Comparison of ENCODE assay signal across 20 cellular contexts in genomic region chr14:74951443-74952194, GRCh38. TPM values are rescaled to one million over a fixed set of nuclear protein-coding genes. Genes with fewer than 3 reads are reported as not detected.
A peak's percentile ranks its signal among the peaks of the same experiment; 100 is the strongest.
DNase-seq lines count a peak whose midpoint lies in the region; ATAC-seq and TF ChIP-seq lines count a peak whose summit lies in the region.
"Had no signal": no experiment of that assay in that cellular context is flagged by ENCODE, and none has a peak within 500 bp of the region (broad histone marks: within the 10 kb centered on the region; RNA-seq: fewer than 3 reads in every experiment).

No MANE protein-coding gene starts in this region.

- H3K4ac ChIP-seq in mesenchymal stem cell (ENCODE audit: low read depth in 1 of 2, low read length in 2 of 2): peak overlapping the region in 1 of 2 experiments; percentile 61

- WGBS in mesenchymal stem cell: 55% methylated on average over 11 of the region's 15 CpGs
- WGBS in sigmoid colon, 2 donors: 47 to 56% methylated on average over 15 of the region's 15 CpGs

- no peak overlapping the region for H3K23ac ChIP-seq in mesenchymal stem cell (ENCODE audit: low read length in 2 of 2)

- H2BK5ac ChIP-seq in mesenchymal stem cell (ENCODE audit: low read depth, low read length, poor library complexity, severe bottlenecking): no peak overlapping the region

- peak overlapping the region; percentile 57 for H3K4me2 ChIP-seq in BLaER1
- H3K4me2 ChIP-seq in mesenchymal stem cell (ENCODE audit: low read length, poor library complexity, severe bottlenecking): no peak overlapping the region

- CTCF ChIA-PET in RWPE1 (lab: Yijun Ruan, JAX): interaction anchor here (0.7 kb wide), 1 partner anchor 143 kb away, joined by 4 read pairs; no protein-coding TSS in a partner anchor

- DNase-seq in RWPE1 (ENCODE audit: low spot score): no peak
- no peak for DNase-seq in mesenchymal stem cell
- DNase-seq in sigmoid colon: peak; percentile 49
- no peak for DNase-seq in stimulated activated CD4-positive, alpha-beta T cell treated with anti-CD3 and anti-CD28 coated beads, Interleukin-2, amount 100 ng/mL, for 24 hours
- no peak for DNase-seq in 8988T
- DNase-seq in NCI-H2171 (lab: John Stamatoyannopoulos, UW): no peak
- DNase-seq: activated CD4-positive, alpha-beta T cell treated with anti-CD3 and anti-CD28 coated beads, Interleukin-2, amount 10 ng/mL, durations not matched to agents 7 days and 5 days; activated CD8-positive, alpha-beta memory T cell treated with anti-CD3 and anti-CD28 coated beads, Interleukin-2, amount 50 U/mL, for 4 hours; activated effector memory CD4-positive, alpha-beta T cell treated with Interleukin-2 at 50 U/mL for 16 hours; CD8-positive, alpha-beta T cell; DMS79; effector CD8-positive, alpha-beta T cell; Karpas-422; naive B cell; NCI-H510A treated with DMSO at 0.1 percent for 48 hours; T-cell had no signal

- H3K27me3 ChIP-seq in BLaER1 (peaks cover 14% of the 10 kb centered on the region), mesenchymal stem cell (ENCODE audit: control insufficient read depth in 1 of 2, insufficient read depth in 1 of 2, low read length in 2 of 2) (no peaks in the 10 kb centered on the region), sigmoid colon (peaks cover 0 to 59% (median 6%) of the 10 kb centered on the region in 3 donors)
- H3K27me3 ChIP-seq: pancreas had no signal

- H3K4me1 ChIP-seq in BLaER1 (peaks cover 54% of the 10 kb centered on the region), mesenchymal stem cell (ENCODE audit: control insufficient read depth, insufficient read depth, low read depth, low read length) (peaks cover 53% of the 10 kb centered on the region), sigmoid colon (peaks cover 0 to 22% (median 18%) of the 10 kb centered on the region in 4 donors)

- H3K9ac ChIP-seq in BLaER1 (peak overlapping the region; percentile 32; the same call in 1 of the 2 replicates), mesenchymal stem cell (ENCODE audit: low read length) (no peak overlapping the region)

- H3K27ac ChIP-seq in BLaER1 (peak overlapping the region; percentile 49), RWPE1 (peak overlapping the region; percentile 29), mesenchymal stem cell (ENCODE audit: low read length, poor library complexity, severe bottlenecking) (no peak overlapping the region), sigmoid colon (no peak overlapping the region)
- H3K27ac ChIP-seq: left lung had no signal

- H3K4me3 ChIP-seq in BLaER1 (no peak overlapping the region), mesenchymal stem cell (ENCODE audit: insufficient read depth in 1 of 2, low read depth in 1 of 2, low read length in 2 of 2) (no peak overlapping the region), sigmoid colon (no peak overlapping the region)
- H3K4me3 ChIP-seq: left lung, pancreas had no signal

- H4K8ac ChIP-seq in mesenchymal stem cell (ENCODE audit: low read length): peak overlapping the region; percentile 88

- peak overlapping the region; percentile 73 to 77 for H2BK12ac ChIP-seq in mesenchymal stem cell (ENCODE audit: low read length in 2 of 2)

- H2BK15ac ChIP-seq in mesenchymal stem cell (ENCODE audit: low read depth, poor library complexity, severe bottlenecking): no peak overlapping the region

- POLR2A ChIA-PET in RWPE1 (lab: Yijun Ruan, JAX; ENCODE audit: low non-redundant PET): no interaction called here

- no peak overlapping the region for H2AFZ ChIP-seq in mesenchymal stem cell (ENCODE audit: low read depth, low read length)

- H3K9me3 ChIP-seq in BLaER1: no peaks in the 10 kb centered on the region
- H3K9me3 ChIP-seq in mesenchymal stem cell (ENCODE audit: control insufficient read depth, low read length): no peaks in the 10 kb centered on the region
- H3K9me3 ChIP-seq in sigmoid colon: no peaks in the 10 kb centered on the region
- H3K9me3 ChIP-seq: left lung, pancreas had no signal

- peaks cover 7% of the 10 kb centered on the region for H3K79me1 ChIP-seq in mesenchymal stem cell (replicated peaks; ENCODE audit: low read length, poor library complexity, severe bottlenecking)

- no peak overlapping the region for H2AK5ac ChIP-seq in mesenchymal stem cell (ENCODE audit: low read length, severe bottlenecking)

- peak overlapping the region; percentile 57 for H2BK120ac ChIP-seq in mesenchymal stem cell (ENCODE audit: low read depth, low read length)

- TF ChIP-seq POLR2A in sigmoid colon (IDR thresholded peaks at IDR 0.05): no peak

- H3K14ac ChIP-seq in mesenchymal stem cell (ENCODE audit: low read length in 2 of 2): no peak overlapping the region

- no peak for ATAC-seq in GM19324 (IDR thresholded peaks at IDR 0.05; ENCODE audit: low FRiP score, unreplicated experiment)
- ATAC-seq: CD8-positive, alpha-beta T cell; left lung; T-cell had no signal

- TF ChIP-seq EP300 in sigmoid colon (IDR thresholded peaks at IDR 0.05): no peak

- H4K91ac ChIP-seq in mesenchymal stem cell (ENCODE audit: low read length): peak overlapping the region; percentile 56

- H3K18ac ChIP-seq in mesenchymal stem cell (ENCODE audit: low read depth in 1 of 2, low read length in 2 of 2): peak overlapping the region; percentile 46 to 64

- TF ChIP-seq CTCF in RWPE1 (conservative IDR thresholded peaks at IDR 0.05; ENCODE audit: low read depth) (no peak), sigmoid colon (IDR thresholded peaks at IDR 0.05) (no peak)

- H4K20me1 ChIP-seq in BLaER1: no peaks in the 10 kb centered on the region

- H3K36me3 ChIP-seq in BLaER1: no peaks in the 10 kb centered on the region
- peaks cover 17 to 29% of the 10 kb centered on the region in 2 experiments for H3K36me3 ChIP-seq in mesenchymal stem cell (ENCODE audit: control insufficient read depth in 1 of 2, insufficient read depth in 2 of 2, low read depth in 1 of 2, low read length in 2 of 2)
- no peaks in the 10 kb centered on the region for H3K36me3 ChIP-seq in sigmoid colon
- H3K36me3 ChIP-seq: left lung, pancreas had no signal

- intact Hi-C loops in sigmoid colon (cut with DNase I): no loop called here

RNA-seq across cellular contexts. Expression of gene PGF, which starts 3.8 kb away (rescaled TPM):
- 6.4 TPM for polyA plus RNA-seq in mesenchymal stem cell (2013, experiment 1 of 2)
- 6.8 TPM for polyA plus RNA-seq in mesenchymal stem cell (2013, experiment 2 of 2)
- 10 to 100 TPM in 2 of 4 donors, 1 to 10 TPM in 2; 3.6 to 15.6 (median 9.7) TPM for total RNA-seq in sigmoid colon
- polyA plus RNA-seq in sigmoid colon: 1 to 10 TPM; 1.2 to 9.1 (median 1.6) TPM

RNA-seq across cellular contexts. Expression of gene RPS6KL1, which starts 28.6 kb away (rescaled TPM):
- polyA plus RNA-seq in mesenchymal stem cell (2013, experiment 1 of 2): 0.41 TPM
- 0.52 TPM for polyA plus RNA-seq in mesenchymal stem cell (2013, experiment 2 of 2)
- 10 to 100 TPM in 1 of 4 donors, 1 to 10 TPM in 3; 4.6 to 11.1 (median 6.7) TPM for total RNA-seq in sigmoid colon
- polyA plus RNA-seq in sigmoid colon: 1 to 10 TPM; 1.8 to 4.0 (median 2.8) TPM

RNA-seq across cellular contexts. Expression of gene EIF2B2, which starts 51.1 kb away (rescaled TPM):
- 35.8 TPM for polyA plus RNA-seq in mesenchymal stem cell (2013, experiment 1 of 2)
- 30.3 TPM for polyA plus RNA-seq in mesenchymal stem cell (2013, experiment 2 of 2)
- 10 to 100 TPM; 34.1 to 37.5 (median 35.3) TPM for total RNA-seq in sigmoid colon
- polyA plus RNA-seq in sigmoid colon: 10 to 100 TPM; 25.2 to 45.5 (median 40.0) TPM

Comparison
In these comparisons a context has a peak if more than half of its experiments do, and no peak if none do; other contexts are left out.
1. H3K27ac ChIP-seq: peak in BLaER1 (single experiment) and RWPE1 (single experiment); none in mesenchymal stem cell (single experiment) and sigmoid colon (0 of 4).